In the genomic region with DNA sequence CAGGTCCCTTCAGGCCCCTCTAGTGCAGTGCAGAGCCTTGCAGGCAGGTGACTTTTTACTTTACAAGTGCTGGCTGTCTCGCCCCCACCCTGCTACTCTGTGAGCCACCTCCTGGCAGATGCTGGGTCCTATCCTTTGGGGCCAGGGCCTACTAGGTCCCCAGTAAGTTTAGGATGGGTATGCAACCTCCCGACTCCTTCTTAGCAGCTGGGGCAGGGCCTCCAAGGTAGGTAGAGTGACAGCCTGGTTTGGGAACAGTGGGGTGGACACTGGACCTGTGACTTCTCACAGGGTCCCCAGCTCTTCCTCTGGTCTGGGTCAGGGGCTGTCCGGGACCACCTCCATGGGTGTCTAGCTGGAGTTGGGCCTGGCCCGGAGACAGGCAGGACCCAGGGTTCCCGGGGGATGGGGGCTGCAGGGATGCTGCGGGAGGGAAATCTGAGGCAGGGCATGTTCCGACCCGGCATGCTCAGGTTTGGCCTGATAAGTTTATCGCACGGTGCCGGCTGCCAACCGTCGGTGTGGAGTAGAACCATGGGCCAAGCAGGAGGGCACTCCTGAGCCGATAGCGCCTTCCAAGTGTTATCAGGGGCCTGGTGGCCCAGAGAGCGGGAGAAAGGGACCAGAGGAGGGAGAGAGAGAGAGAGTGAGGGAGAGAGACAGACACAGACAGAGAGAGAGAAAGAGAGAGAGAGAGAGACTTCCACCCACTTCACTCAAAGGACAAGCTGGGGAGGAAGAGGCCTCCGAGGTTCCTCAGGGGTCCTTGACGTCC, we compare ENCODE assay signal across 15 cellular contexts. TPM values are rescaled to one million over a fixed set of nuclear protein-coding genes. Genes with fewer than 3 reads are reported as not detected.
"Had no signal": no experiment of that assay in that cellular context is flagged by ENCODE, and none has a peak within 500 bp of the region (broad histone marks: within the 10 kb centered on the region; RNA-seq: fewer than 3 reads in every experiment).

No MANE protein-coding gene starts in this region.

- H3K4me3 Mint-ChIP-seq: activated CD4-positive, alpha-beta T cell treated with anti-CD3 and anti-CD28 coated beads, Interleukin-2, amount 10 ng/mL, durations not matched to agents 24 days and 14 days; activated T-helper 1 cell treated with anti-CD3 and anti-CD28 coated beads, Interleukin-12 subunit alpha, Interleukin-12 subunit beta, Interleukin-2, Interleukin-4 antibody, amounts not matched to agents 30 ng/mL and 10 ng/mL and 1 ng/mL, durations not matched to agents 14 hours and 24 hours and 36 hours; naive B cell; stimulated activated memory B cell treated with anti-CD40 and anti-IgM and Interleukin-4, amounts not matched to agents 10 μg/mL and 1 μg/mL and 100 μg/mL, for 72 hours; WTC11 had no signal

- DNase-seq: activated CD4-positive, alpha-beta T cell treated with anti-CD3 and anti-CD28 coated beads, Interleukin-2, amount 10 ng/mL, durations not matched to agents 24 days and 14 days; activated naive CD4-positive, alpha-beta T cell treated with Interleukin-2 at 50 U/mL for 16 hours; central memory CD4-positive, alpha-beta T cell; effector CD8-positive, alpha-beta T cell; kidney glomerular epithelial cell; naive B cell; stimulated activated CD4-positive, alpha-beta T cell treated with anti-CD3 and anti-CD28 coated beads, Interleukin-1b, Interleukin-23, amount 100 ng/mL, for 48 hours; T-helper 9 cell had no signal

- H3K27ac Mint-ChIP-seq: activated CD4-positive, alpha-beta T cell treated with anti-CD3 and anti-CD28 coated beads, Interleukin-2, amount 10 ng/mL, durations not matched to agents 24 days and 14 days; activated T-helper 1 cell treated with anti-CD3 and anti-CD28 coated beads, Interleukin-12 subunit alpha, Interleukin-12 subunit beta, Interleukin-2, Interleukin-4 antibody, amounts not matched to agents 30 ng/mL and 10 ng/mL and 1 ng/mL, durations not matched to agents 14 hours and 24 hours and 36 hours; stimulated activated memory B cell treated with anti-CD40 and anti-IgM and Interleukin-4, amounts not matched to agents 10 μg/mL and 1 μg/mL and 100 μg/mL, for 72 hours; WTC11 had no signal

- H3K36me3 Mint-ChIP-seq: naive B cell; stimulated activated memory B cell treated with anti-CD40 and anti-IgM and Interleukin-4, amounts not matched to agents 10 μg/mL and 1 μg/mL and 100 μg/mL, for 72 hours; WTC11 had no signal

- H3K9me3 Mint-ChIP-seq: activated CD4-positive, alpha-beta T cell treated with anti-CD3 and anti-CD28 coated beads, Interleukin-2, amount 10 ng/mL, durations not matched to agents 24 days and 14 days; activated T-helper 1 cell treated with anti-CD3 and anti-CD28 coated beads, Interleukin-12 subunit alpha, Interleukin-12 subunit beta, Interleukin-2, Interleukin-4 antibody, amounts not matched to agents 30 ng/mL and 10 ng/mL and 1 ng/mL, durations not matched to agents 14 hours and 24 hours and 36 hours; stimulated activated memory B cell treated with anti-CD40 and anti-IgM and Interleukin-4, amounts not matched to agents 10 μg/mL and 1 μg/mL and 100 μg/mL, for 72 hours; WTC11 had no signal

- ATAC-seq: gastroesophageal sphincter; stimulated activated memory B cell treated with anti-CD40 and anti-IgM and Interleukin-4, amounts not matched to agents 10 μg/mL and 1 μg/mL and 100 μg/mL, for 72 hours; WTC11 had no signal

RNA-seq across cellular contexts. Expression of gene GFI1B, which starts 20.6 kb away (rescaled TPM):
- total RNA-seq: activated CD4-positive, alpha-beta T cell treated with anti-CD3 and anti-CD28 coated beads, Interleukin-2, amount 10 ng/mL, durations not matched to agents 24 days and 14 days; activated T-helper 1 cell treated with anti-CD3 and anti-CD28 coated beads, Interleukin-12 subunit alpha, Interleukin-12 subunit beta, Interleukin-2, Interleukin-4 antibody, amounts not matched to agents 30 ng/mL and 10 ng/mL and 1 ng/mL, durations not matched to agents 14 hours and 24 hours and 36 hours; gastroesophageal sphincter; smooth muscle cell; subcutaneous adipose tissue; tibial nerve had no signal
